8 cellular contexts compared by ENCODE assay signal in the genomic region with DNA sequence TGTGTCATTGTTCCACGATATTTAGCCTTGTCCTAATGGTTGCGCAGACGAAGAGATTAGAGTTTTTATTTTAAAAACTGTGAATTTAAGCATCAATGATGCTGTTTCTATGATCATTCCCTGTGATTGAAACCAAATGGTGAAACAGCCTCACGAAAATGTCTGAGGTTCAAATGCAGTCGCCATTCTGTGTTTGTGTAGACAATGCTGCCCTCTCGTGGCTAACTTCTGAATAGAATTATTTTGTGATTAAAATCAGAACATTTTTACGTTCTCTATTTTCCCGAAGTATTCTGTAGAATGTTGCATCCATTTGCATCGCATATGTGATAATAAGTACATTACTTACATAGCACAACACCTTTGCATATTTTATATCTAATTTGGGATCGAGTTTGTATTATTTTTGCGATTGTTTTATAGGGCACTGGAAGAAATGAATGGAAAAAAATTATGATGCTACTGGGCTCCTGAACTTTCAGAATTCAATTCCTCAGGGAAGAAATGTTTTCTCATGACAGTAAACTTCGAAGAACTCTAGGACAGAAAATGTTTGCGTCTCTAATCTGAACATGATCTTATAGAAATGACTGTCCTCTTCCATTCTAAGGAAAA. TPM values are rescaled to one million over a fixed set of nuclear protein-coding genes. Genes with fewer than 3 reads are reported as not detected.
DNase-seq lines count a peak whose midpoint lies in the region; ATAC-seq, FAIRE-seq and TF ChIP-seq lines count a peak whose summit lies in the region.

No MANE protein-coding gene starts in this region.

- H3K27me3 ChIP-seq in heart right ventricle: no peaks in the 10 kb centered on the region
- H3K27me3 ChIP-seq in sigmoid colon: no peaks in the 10 kb centered on the region

- FAIRE-seq in GM18507 (lab: Jason Lieb, UNC): peak; percentile 81

- 12 to 18% methylated on average over 13 of the region's 13 CpGs for WGBS in heart right ventricle, 2 donors
- WGBS in sigmoid colon, 2 donors: 18 to 23% methylated on average over 13 of the region's 13 CpGs

- no peak for TF ChIP-seq POLR2A in sigmoid colon (IDR thresholded peaks at IDR 0.05)

- no peaks in the 10 kb centered on the region for H3K36me3 ChIP-seq in heart right ventricle
- H3K36me3 ChIP-seq in sigmoid colon: no peaks in the 10 kb centered on the region

- intact Hi-C loops in CD14-positive monocyte (cut with micrococcal nuclease): loop anchor here (2.0 to 10.0 kb wide), 6 partner anchors 340 to 783 kb away; no protein-coding TSS in a partner anchor
- intact Hi-C loops in heart right ventricle (cut with DNase I): loop anchor here (1.0 to 10.0 kb wide), 23 partner anchors 54 to 783 kb away; partner anchors contain the start of genes KLF7 (in 6 of the 10) and CREB1 (in 1 of the 10)
- intact Hi-C loops in sigmoid colon (cut with DNase I): loop anchor here (1.0 to 5.0 kb wide), 3 partner anchors 428 to 782 kb away; no protein-coding TSS in a partner anchor

- H3K9me3 ChIP-seq in heart right ventricle: no peaks in the 10 kb centered on the region
- no peaks in the 10 kb centered on the region for H3K9me3 ChIP-seq in sigmoid colon

- no peaks in the 10 kb centered on the region for H3K36me3 Mint-ChIP-seq in CD14-positive monocyte
- no peaks in the 10 kb centered on the region for H3K36me3 Mint-ChIP-seq in activated naive CD8-positive, alpha-beta T cell treated with anti-CD3 and anti-CD28 coated beads, Interleukin-2, amount 50 U/mL, for 24 hours (ENCODE audit: low read depth)

- TF ChIP-seq EP300 in sigmoid colon (IDR thresholded peaks at IDR 0.05): no peak

- no peak overlapping the region for H3K27ac Mint-ChIP-seq in CD14-positive monocyte
- H3K27ac Mint-ChIP-seq in activated naive CD8-positive, alpha-beta T cell treated with anti-CD3 and anti-CD28 coated beads, Interleukin-2, amount 50 U/mL, for 24 hours: no peak overlapping the region

- peak; percentile 78 for TF ChIP-seq CTCF in CD14-positive monocyte (IDR thresholded peaks at IDR 0.05)
- peak; percentile 66 to 84 (median 73) for TF ChIP-seq CTCF in heart right ventricle (IDR thresholded peaks at IDR 0.05)
- TF ChIP-seq CTCF in sigmoid colon (IDR thresholded peaks at IDR 0.05): peak; percentile 67 to 78 (median 75)

- peaks cover 0 to 36% (median 23%) of the 10 kb centered on the region in 9 donors for H3K4me1 ChIP-seq in heart right ventricle
- H3K4me1 ChIP-seq in sigmoid colon: peaks cover 0 to 16% (median 8%) of the 10 kb centered on the region in 4 donors

- no peak for ATAC-seq in activated naive CD8-positive, alpha-beta T cell treated with anti-CD3 and anti-CD28 coated beads, Interleukin-2, amount 50 U/mL, for 24 hours
- ATAC-seq in heart right ventricle: peak in 5 of 8 donors; percentile 32 to 60 (median 57)
- no peak for ATAC-seq in GM18511 (IDR thresholded peaks at IDR 0.05; ENCODE audit: unreplicated experiment)

- H3K4me3 Mint-ChIP-seq in CD14-positive monocyte: peak overlapping the region in 1 of 2 donors; percentile 32
- peak overlapping the region; percentile 35 for H3K4me3 Mint-ChIP-seq in activated naive CD8-positive, alpha-beta T cell treated with anti-CD3 and anti-CD28 coated beads, Interleukin-2, amount 50 U/mL, for 24 hours

- H3K4me3 ChIP-seq in heart right ventricle: peak overlapping the region in 4 of 10 donors; percentile 4 to 28 (median 14)
- no peak overlapping the region for H3K4me3 ChIP-seq in sigmoid colon

- H3K27me3 Mint-ChIP-seq in CD14-positive monocyte (ENCODE audit: low read depth in 3 of 3): peaks cover 0 to 2% (median 0%) of the 10 kb centered on the region in 3 donors
- H3K27me3 Mint-ChIP-seq in activated naive CD8-positive, alpha-beta T cell treated with anti-CD3 and anti-CD28 coated beads, Interleukin-2, amount 50 U/mL, for 24 hours: no peaks in the 10 kb centered on the region

- no peaks in the 10 kb centered on the region for H3K9me3 Mint-ChIP-seq in CD14-positive monocyte
- H3K9me3 Mint-ChIP-seq in activated naive CD8-positive, alpha-beta T cell treated with anti-CD3 and anti-CD28 coated beads, Interleukin-2, amount 50 U/mL, for 24 hours: no peaks in the 10 kb centered on the region

- peaks cover 33% of the 10 kb centered on the region for H3K4me1 Mint-ChIP-seq in CD14-positive monocyte
- H3K4me1 Mint-ChIP-seq in activated naive CD8-positive, alpha-beta T cell treated with anti-CD3 and anti-CD28 coated beads, Interleukin-2, amount 50 U/mL, for 24 hours: peaks cover 30% of the 10 kb centered on the region

- no peak for DNase-seq in CD14-positive monocyte (ENCODE audit: low spot score)
- DNase-seq in GM18507 (ENCODE audit: extremely low spot score, insufficient read length, low read depth): no peak
- peak; percentile 33 for DNase-seq in NCI-H774 (lab: John Stamatoyannopoulos, UW)
- peak; percentile 55 for DNase-seq in activated naive CD8-positive, alpha-beta T cell treated with anti-CD3 and anti-CD28 coated beads, Interleukin-2, amount 50 U/mL, for 24 hours
- DNase-seq in heart right ventricle: peak in 1 of 2 donors; percentile 50
- no peak for DNase-seq in sigmoid colon
- DNase-seq in hepatic stellate cell (ENCODE audit: low spot score): no peak

- no peak overlapping the region for H3K27ac ChIP-seq in heart right ventricle
- H3K27ac ChIP-seq in sigmoid colon: no peak overlapping the region

RNA-seq across cellular contexts. Expression of gene CREB1, which starts 54.8 kb away (rescaled TPM):
- 10 to 100 TPM; 55.2 to 60.5 TPM for polyA plus RNA-seq in CD14-positive monocyte
- 10 to 100 TPM; 36.8 to 62.2 (median 45.7) TPM for total RNA-seq in heart right ventricle
- 1 to 10 TPM; 4.6 to 5.5 TPM for polyA plus RNA-seq in heart right ventricle
- 10 to 100 TPM; 31.3 to 52.0 (median 47.0) TPM for total RNA-seq in sigmoid colon
- 10 to 100 TPM in 1 of 3 donors, 1 to 10 TPM in 2; 7.2 to 11.7 (median 9.5) TPM for polyA plus RNA-seq in sigmoid colon

Comparison
In these comparisons a context has a peak if more than half of its experiments do, and no peak if none do; other contexts are left out.
1. DNase-seq: peak in NCI-H774 (single experiment) and activated naive CD8-positive, alpha-beta T cell treated with anti-CD3 and anti-CD28 coated beads, Interleukin-2, amount 50 U/mL, for 24 hours (single experiment); none in CD14-positive monocyte (single experiment), GM18507 (single experiment), sigmoid colon (single experiment) and hepatic stellate cell (single experiment).
2. ATAC-seq: peak in heart right ventricle (5 of 8); none in activated naive CD8-positive, alpha-beta T cell treated with anti-CD3 and anti-CD28 coated beads, Interleukin-2, amount 50 U/mL, for 24 hours (single experiment) and GM18511 (single experiment).
3. RNA of gene CREB1, which starts 54.8 kb away (polyA plus RNA-seq): 55.2 to 60.5 TPM in CD14-positive monocyte; 7.2 to 11.7 TPM in sigmoid colon and 4.6 to 5.5 TPM in heart right ventricle; every median in the first group is over 4 times any median in the second.
4. Peak in every context shown above with its lines, with median percentiles within 50 percentile points of each other: CTCF ChIP-seq.